6 cellular contexts compared by ENCODE assay signal in genomic region chr19:10289167-10289835, GRCh38. TPM values are rescaled to one million over a fixed set of nuclear protein-coding genes. Genes with fewer than 3 reads are reported as not detected.
DNase-seq lines count a peak whose midpoint lies in the region; ATAC-seq and TF ChIP-seq lines count a peak whose summit lies in the region.

No MANE protein-coding gene starts in this region.

- H3K27me3 Mint-ChIP-seq in brain (peaks cover 100% of the 10 kb centered on the region), nephron progenitor cell (ENCODE audit: low read depth, poor library complexity) (peaks cover 95% of the 10 kb centered on the region)

- H3K36me3 Mint-ChIP-seq in brain: peaks cover 6% of the 10 kb centered on the region
- H3K36me3 Mint-ChIP-seq in nephron progenitor cell (ENCODE audit: low read depth): peaks cover 7% of the 10 kb centered on the region

- H3K9me3 Mint-ChIP-seq in brain: peaks cover 0 to 15% (median 4%) of the 10 kb centered on the region in 5 experiments
- no peaks in the 10 kb centered on the region for H3K9me3 Mint-ChIP-seq in nephron progenitor cell

- DNase-seq in HAP-1 (ENCODE audit: low spot score in 2 of 2): peak; percentile 75 to 90
- DNase-seq in RWPE2 (ENCODE audit: low spot score): peak; percentile 86
- DNase-seq in nephron progenitor cell: peak; percentile 63
- DNase-seq in cerebellar nuclear complex (lab: John Stamatoyannopoulos, UW): no peak

- TF ChIP-seq CTCF in RWPE2 (IDR thresholded peaks at IDR 0.05; ENCODE audit: poor library complexity, severe bottlenecking) (no peak), brain (conservative IDR thresholded peaks at IDR 0.05) (peak in 1 of 2 experiments; percentile 15), nephron progenitor cell (IDR thresholded peaks at IDR 0.05) (no peak)

- no peaks in the 10 kb centered on the region for H3K9me3 ChIP-seq in HAP-1
- H3K9me3 ChIP-seq in RWPE2 (ENCODE audit: severe bottlenecking): no peaks in the 10 kb centered on the region

- H3K27ac ChIP-seq in RWPE2 (ENCODE audit: poor library complexity, severe bottlenecking): peak overlapping the region; percentile 61

- peaks cover 14% of the 10 kb centered on the region for H3K4me1 ChIP-seq in HAP-1
- peaks cover 18% of the 10 kb centered on the region for H3K4me1 ChIP-seq in RWPE2 (ENCODE audit: insufficient read depth, poor library complexity, severe bottlenecking)

- in situ Hi-C loops in HAP-1 (cut with MboI; ENCODE audit: low sequenced_read_pairs): no loop called here

- H3K4me1 Mint-ChIP-seq in brain (peaks cover 47% of the 10 kb centered on the region), nephron progenitor cell (peaks cover 30% of the 10 kb centered on the region)

- H3K27me3 ChIP-seq in HAP-1 (ENCODE audit: low read depth): no peaks in the 10 kb centered on the region
- H3K27me3 ChIP-seq in RWPE2 (ENCODE audit: insufficient read depth, poor library complexity, severe bottlenecking): no peaks in the 10 kb centered on the region

- H3K27ac Mint-ChIP-seq in brain (peak overlapping the region in 2 of 5 experiments; percentile 81 to 85), nephron progenitor cell (no peak overlapping the region)

- peaks cover 10% of the 10 kb centered on the region for H3K36me3 ChIP-seq in HAP-1 (replicated peaks)
- H3K36me3 ChIP-seq in RWPE2 (ENCODE audit: low read depth): peaks cover 7% of the 10 kb centered on the region; the same call in 1 of the 2 replicates

- ATAC-seq in RWPE2 (ENCODE audit: low read depth) (peak; percentile 42), GM19463 (IDR thresholded peaks at IDR 0.05; ENCODE audit: unreplicated experiment) (no peak)

- H3K4me3 Mint-ChIP-seq in brain (peak overlapping the region; percentile 86 to 95 (median 90)), nephron progenitor cell (peak overlapping the region; percentile 75)

- H3K4me3 ChIP-seq in HAP-1 (peak overlapping the region; percentile 51), RWPE2 (ENCODE audit: severe bottlenecking) (peak overlapping the region; percentile 47)

RNA-seq across cellular contexts. Expression of gene ICAM5, which starts 0.5 kb away (rescaled TPM):
- polyA plus RNA-seq in brain (ENCODE audit: insufficient read depth, low read depth, low replicate concordance): 6.4 TPM

RNA-seq across cellular contexts. Expression of gene ICAM4, which starts 2.5 kb away (rescaled TPM):
- polyA plus RNA-seq in brain (ENCODE audit: insufficient read depth, low read depth, low replicate concordance): not detected

RNA-seq across cellular contexts. Expression of gene ICAM1, which starts 18.4 kb away (rescaled TPM):
- 3.1 TPM for polyA plus RNA-seq in brain (ENCODE audit: insufficient read depth, low read depth, low replicate concordance)

RNA-seq across cellular contexts. Expression of gene ZGLP1, which starts 20.3 kb away (rescaled TPM):
- polyA plus RNA-seq in brain (ENCODE audit: insufficient read depth, low read depth, low replicate concordance): 0.87 TPM

RNA-seq across cellular contexts. Expression of gene FDX2, which starts 26.5 kb away (rescaled TPM):
- 59.5 TPM for polyA plus RNA-seq in brain (ENCODE audit: insufficient read depth, low read depth, low replicate concordance)

Comparison
In these comparisons a context has a peak if more than half of its experiments do, and no peak if none do; other contexts are left out.
1. DNase-seq: peak in HAP-1 (2 of 2), RWPE2 (single experiment) and nephron progenitor cell (single experiment); none in cerebellar nuclear complex (0 of 2).